ENCODE assay signal across 8 cellular contexts in the genomic region with DNA sequence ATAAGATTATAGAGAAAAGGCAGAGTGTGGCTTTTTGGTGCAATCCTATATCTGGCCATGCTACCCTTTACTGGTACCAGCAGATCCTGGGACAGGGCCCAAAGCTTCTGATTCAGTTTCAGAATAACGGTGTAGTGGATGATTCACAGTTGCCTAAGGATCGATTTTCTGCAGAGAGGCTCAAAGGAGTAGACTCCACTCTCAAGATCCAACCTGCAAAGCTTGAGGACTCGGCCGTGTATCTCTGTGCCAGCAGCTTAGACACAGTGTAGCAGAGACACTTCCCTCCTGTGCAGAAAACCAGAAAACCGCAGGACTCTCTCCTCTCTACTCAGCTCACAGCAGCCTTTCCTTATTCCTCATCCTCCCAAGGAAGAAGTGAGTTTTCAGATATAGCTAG.
DNase-seq lines count a peak whose midpoint lies in the region; ATAC-seq and TF ChIP-seq lines count a peak whose summit lies in the region.
"Not testable (repeated sequence)": the region's sequence is repeated elsewhere in the genome, so short reads cannot be mapped to it uniquely, and the experiment has no call there.

No MANE protein-coding gene starts in this region.

- H3K27ac ChIP-seq in DND-41 (ENCODE audit: low read length), result peak overlapping the region; percentile 97
- H3K27ac ChIP-seq in naive thymus-derived CD4-positive, alpha-beta T cell (ENCODE audit: low read depth, low read length); upper lobe of right lung: not testable (repeated sequence)

- DNase-seq in DND-41 (peak; percentile 66), RPMI7951 (ENCODE audit: low read depth) (peak; percentile 51)
- not testable (repeated sequence) for DNase-seq in activated CD4-positive, alpha-beta memory T cell treated with anti-CD3 and anti-CD28 coated beads for 36 hours; upper lobe of right lung
- peak in 1 of 9 donors; percentile 8 for DNase-seq in naive thymus-derived CD4-positive, alpha-beta T cell

- H3K4me3 Mint-ChIP-seq in activated CD4-positive, alpha-beta memory T cell treated with anti-CD3 and anti-CD28 coated beads for 36 hours, result peak overlapping the region; percentile 5
- peak overlapping the region; percentile 83 for H3K4me3 Mint-ChIP-seq in activated naive CD4-positive, alpha-beta T cell treated with anti-CD3 and anti-CD28 coated beads, Interleukin-2, amount 50 U/mL, for 24 hours
- peak overlapping the region; percentile 68 to 89 (median 82) for H3K4me3 Mint-ChIP-seq in naive thymus-derived CD4-positive, alpha-beta T cell

- H2AFZ ChIP-seq in DND-41 (ENCODE audit: low read depth, low read length), result not testable (repeated sequence)

- H3K36me3 ChIP-seq in DND-41 (ENCODE audit: insufficient read depth, low read length); naive thymus-derived CD4-positive, alpha-beta T cell (ENCODE audit: control insufficient read depth in 2 of 3, insufficient read depth in 3 of 3, low read length in 3 of 3); upper lobe of right lung: not testable (repeated sequence)

- CTCF ChIA-PET in activated CD4-positive, alpha-beta memory T cell treated with anti-CD3 and anti-CD28 coated beads for 36 hours (lab: Charles Lee), result interaction anchor here (1.0 to 2.9 kb wide), 6 partner anchors 11 to 52 kb away, joined by 3 to 11 read pairs (median 5); no protein-coding TSS in a partner anchor
- CTCF ChIA-PET in naive thymus-derived CD4-positive, alpha-beta T cell (lab: Charles Lee), result interaction anchor here (0.6 to 1.6 kb wide), 6 partner anchors 11 to 104 kb away, joined by 3 to 5 read pairs (median 4); no protein-coding TSS in a partner anchor

- TF ChIP-seq CTCF in DND-41 (IDR thresholded peaks at IDR 0.05; ENCODE audit: borderline replicate concordance, extremely low read depth, low read length, poor library complexity, severe bottlenecking); upper lobe of right lung (IDR thresholded peaks at IDR 0.05): not testable (repeated sequence)

- peak overlapping the region; percentile 72 for H3K9ac ChIP-seq in DND-41 (ENCODE audit: low read depth, low read length)

- H3K27me3 ChIP-seq in DND-41 (ENCODE audit: insufficient read depth, low read length, poor library complexity); naive thymus-derived CD4-positive, alpha-beta T cell (ENCODE audit: control insufficient read depth in 2 of 2, insufficient read depth in 2 of 2, low read length in 2 of 2); upper lobe of right lung: not testable (repeated sequence)

- H3K9me3 ChIP-seq in DND-41 (ENCODE audit: insufficient read depth, low read length, severe bottlenecking); naive thymus-derived CD4-positive, alpha-beta T cell (ENCODE audit: control insufficient read depth in 2 of 3, low read length in 3 of 3); upper lobe of right lung: not testable (repeated sequence)

- not testable (repeated sequence) for H3K27ac Mint-ChIP-seq in activated CD4-positive, alpha-beta memory T cell treated with anti-CD3 and anti-CD28 coated beads for 36 hours; activated naive CD4-positive, alpha-beta T cell treated with anti-CD3 and anti-CD28 coated beads, Interleukin-2, amount 50 U/mL, for 24 hours
- H3K27ac Mint-ChIP-seq in naive thymus-derived CD4-positive, alpha-beta T cell, result peak overlapping the region in 8 of 9 donors; percentile 78 to 91 (median 86)

- H3K4me2 ChIP-seq in DND-41 (ENCODE audit: insufficient read depth, low read length), result peak overlapping the region; percentile 64

- peaks cover 13% of the 10 kb centered on the region; the same call in 1 of the 2 replicates for H3K79me2 ChIP-seq in DND-41 (ENCODE audit: insufficient read depth, low read length)

- H4K20me1 ChIP-seq in DND-41 (ENCODE audit: insufficient read depth, low read length), result not testable (repeated sequence)

- not testable (repeated sequence) for H3K36me3 Mint-ChIP-seq in activated CD4-positive, alpha-beta memory T cell treated with anti-CD3 and anti-CD28 coated beads for 36 hours; activated naive CD4-positive, alpha-beta T cell treated with anti-CD3 and anti-CD28 coated beads, Interleukin-2, amount 50 U/mL, for 24 hours; naive thymus-derived CD4-positive, alpha-beta T cell

- peaks cover 63% of the 10 kb centered on the region for H3K4me1 ChIP-seq in DND-41 (ENCODE audit: insufficient read depth, low read length)
- H3K4me1 ChIP-seq in naive thymus-derived CD4-positive, alpha-beta T cell (ENCODE audit: control insufficient read depth in 2 of 2, insufficient read depth in 2 of 2, low read length in 2 of 2), result peaks cover 6 to 11% of the 10 kb centered on the region in 2 donors
- H3K4me1 ChIP-seq in upper lobe of right lung, result not testable (repeated sequence)

- intact Hi-C loops in activated CD4-positive, alpha-beta memory T cell treated with anti-CD3 and anti-CD28 coated beads for 36 hours (cut with micrococcal nuclease), result loop anchor here (10.0 kb wide), 1 partner anchor 571 kb away; no protein-coding TSS in a partner anchor
- intact Hi-C loops in naive thymus-derived CD4-positive, alpha-beta T cell (cut with micrococcal nuclease), result loop anchor here (2.0 to 10.0 kb wide), 2 partner anchors 21 to 781 kb away; no protein-coding TSS in a partner anchor
- intact Hi-C loops in upper lobe of right lung (cut with DNase I), result not testable (repeated sequence)

- not testable (repeated sequence) for H3K9me3 Mint-ChIP-seq in activated CD4-positive, alpha-beta memory T cell treated with anti-CD3 and anti-CD28 coated beads for 36 hours; activated naive CD4-positive, alpha-beta T cell treated with anti-CD3 and anti-CD28 coated beads, Interleukin-2, amount 50 U/mL, for 24 hours; naive thymus-derived CD4-positive, alpha-beta T cell

- ATAC-seq in DND-41 (ENCODE audit: insufficient read depth, low read depth) (peak; percentile 96), GM19463 (IDR thresholded peaks at IDR 0.05; ENCODE audit: unreplicated experiment) (peak; percentile 46), HG03354 (IDR thresholded peaks at IDR 0.05; ENCODE audit: poor library complexity, severe bottlenecking, unreplicated experiment) (peak; percentile 43), upper lobe of right lung (peak; percentile 37)
- ATAC-seq in naive thymus-derived CD4-positive, alpha-beta T cell, result peak; percentile 63

- H3K27me3 Mint-ChIP-seq in activated CD4-positive, alpha-beta memory T cell treated with anti-CD3 and anti-CD28 coated beads for 36 hours; activated naive CD4-positive, alpha-beta T cell treated with anti-CD3 and anti-CD28 coated beads, Interleukin-2, amount 50 U/mL, for 24 hours: not testable (repeated sequence)
- peaks cover 0 to 11% (median 0%) of the 10 kb centered on the region in 5 donors for H3K27me3 Mint-ChIP-seq in naive thymus-derived CD4-positive, alpha-beta T cell

- H3K4me3 ChIP-seq in DND-41 (ENCODE audit: low read depth in 1 of 2, low read length in 2 of 2), result peak overlapping the region; percentile 8 to 56; a peak in 3 of 4 replicates
- H3K4me3 ChIP-seq in naive thymus-derived CD4-positive, alpha-beta T cell (ENCODE audit: low read length), result peak overlapping the region; percentile 52
- H3K4me3 ChIP-seq in upper lobe of right lung, result not testable (repeated sequence)

- POLR2A ChIA-PET in activated CD4-positive, alpha-beta memory T cell treated with anti-CD3 and anti-CD28 coated beads for 36 hours (lab: Charles Lee), result interaction anchor here (1.1 to 2.0 kb wide), 3 partner anchors 9 to 11 kb away, joined by 4 read pairs; no protein-coding TSS in a partner anchor
- POLR2A ChIA-PET in naive thymus-derived CD4-positive, alpha-beta T cell (lab: Charles Lee), result interaction anchor here (0.7 to 2.6 kb wide), 8 partner anchors 9 to 376 kb away, joined by 4 to 12 read pairs (median 4); no protein-coding TSS in a partner anchor

- H3K4me1 Mint-ChIP-seq in activated CD4-positive, alpha-beta memory T cell treated with anti-CD3 and anti-CD28 coated beads for 36 hours (ENCODE audit: low read depth), result peaks cover 37% of the 10 kb centered on the region
- H3K4me1 Mint-ChIP-seq in activated naive CD4-positive, alpha-beta T cell treated with anti-CD3 and anti-CD28 coated beads, Interleukin-2, amount 50 U/mL, for 24 hours, result peaks cover 48% of the 10 kb centered on the region
- H3K4me1 Mint-ChIP-seq in naive thymus-derived CD4-positive, alpha-beta T cell, result peaks cover 21 to 55% (median 46%) of the 10 kb centered on the region in 7 donors

Comparison
In these comparisons a context has a peak if more than half of its experiments do, and no peak if none do; other contexts are left out.
1. ATAC-seq: peak in every context shown above with its lines; median percentile 96 in DND-41; 63 in naive thymus-derived CD4-positive, alpha-beta T cell; 46 in GM19463; 43 in HG03354; 37 in upper lobe of right lung.
2. H3K4me3 Mint-ChIP-seq: peak in every context shown above with its lines; median percentile 83 in activated naive CD4-positive, alpha-beta T cell treated with anti-CD3 and anti-CD28 coated beads, Interleukin-2, amount 50 U/mL, for 24 hours; 82 in naive thymus-derived CD4-positive, alpha-beta T cell; 5 in activated CD4-positive, alpha-beta memory T cell treated with anti-CD3 and anti-CD28 coated beads for 36 hours.